Comparison of ENCODE assay signal across 1 cellular context in the genomic region with DNA sequence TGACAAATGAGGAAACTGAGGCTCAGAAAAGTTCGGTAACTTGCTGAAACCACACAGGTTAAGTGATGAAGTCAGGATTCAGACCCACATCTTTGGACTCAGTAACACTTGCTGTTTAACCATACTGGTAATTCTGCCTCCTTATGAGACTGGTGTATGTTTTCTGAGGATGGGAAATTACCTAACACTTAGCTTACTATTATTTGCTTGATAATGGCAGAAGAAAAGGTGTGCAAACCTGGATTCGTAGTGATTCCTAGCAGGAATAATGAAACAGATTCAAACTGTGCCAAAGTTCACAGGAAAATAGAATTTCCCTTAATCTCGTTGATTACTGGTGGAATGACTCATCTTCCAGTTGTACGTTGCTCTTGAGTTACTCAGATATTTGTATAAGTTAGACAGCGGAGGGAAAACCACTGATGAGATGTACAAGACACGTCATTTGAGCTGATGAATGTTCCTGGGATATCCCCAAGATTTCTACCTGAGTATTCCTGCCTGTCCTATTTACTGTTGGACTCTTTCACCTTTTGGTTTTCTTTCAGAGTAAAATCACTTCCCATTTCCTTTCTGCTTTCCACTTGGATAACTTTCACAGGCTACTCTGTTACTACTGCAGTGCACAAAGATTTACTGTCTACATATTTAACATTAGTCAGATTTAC.
A peak's percentile ranks its signal among the peaks of the same experiment; 100 is the strongest.
TF ChIP-seq lines count a peak whose summit lies in the region.

No MANE protein-coding gene starts in this region.

TF ChIP-seq in HepG2, 621 proteins besides CTCF, POLR2A, EP300 and RAD21 (continued from another document and continues in another):
- TF ChIP-seq SRSF9 (IDR thresholded peaks at IDR 0.05; ENCODE audit: borderline replicate concordance, insufficient read depth, low read depth, low read length, poor library complexity, severe bottlenecking) (no peak), ZNF142 (CRISPR knock-in tag; IDR thresholded peaks at IDR 0.05) (no peak), ZNF292 (CRISPR knock-in tag; IDR thresholded peaks at IDR 0.05; ENCODE audit: borderline replicate concordance, low read depth) (peak; percentile 50; the same call in 1 of the 2 replicates), ZNF607 (CRISPR knock-in tag; IDR thresholded peaks at IDR 0.05; ENCODE audit: borderline replicate concordance) (no peak), ZNF678 (CRISPR knock-in tag; IDR thresholded peaks at IDR 0.05) (no peak), ZZZ3 (CRISPR knock-in tag; IDR thresholded peaks at IDR 0.05; ENCODE audit: borderline replicate concordance) (no peak), ZNF224 (CRISPR knock-in tag; IDR thresholded peaks at IDR 0.05) (no peak), SRY (CRISPR knock-in tag; IDR thresholded peaks at IDR 0.05) (no peak), ZNF850 (CRISPR knock-in tag; conservative IDR thresholded peaks at IDR 0.05) (no peak), MTF2 (CRISPR knock-in tag; IDR thresholded peaks at IDR 0.05; ENCODE audit: borderline replicate concordance) (no peak), MNT (IDR thresholded peaks at IDR 0.05) (no peak), RBM22 (optimal IDR thresholded peaks at IDR 0.05; ENCODE audit: low read length) (no peak), AGO2 (optimal IDR thresholded peaks at IDR 0.05; ENCODE audit: low read depth, low read length) (no peak), ZNF564 (CRISPR knock-in tag; IDR thresholded peaks at IDR 0.05) (no peak), WIZ (CRISPR knock-in tag; IDR thresholded peaks at IDR 0.05) (no peak), ZSCAN21 (CRISPR knock-in tag; IDR thresholded peaks at IDR 0.05; ENCODE audit: borderline replicate concordance) (0 out of 2 replicates have a peak, but pooled peaks have one; percentile 37), ZNF24 (IDR thresholded peaks at IDR 0.05) (no peak), ZNF569 (CRISPR knock-in tag; IDR thresholded peaks at IDR 0.05; ENCODE audit: borderline replicate concordance) (no peak), ZNF331 (CRISPR knock-in tag; IDR thresholded peaks at IDR 0.05) (peak; percentile 68), TRIM24 (CRISPR knock-in tag; IDR thresholded peaks at IDR 0.05) (no peak), GABPB1 (CRISPR knock-in tag; IDR thresholded peaks at IDR 0.05) (0 out of 2 replicates have a peak, but pooled peaks have one; percentile 17), ZNF207 (IDR thresholded peaks at IDR 0.05; ENCODE audit: borderline replicate concordance) (no peak), MAZ (IDR thresholded peaks at IDR 0.05; ENCODE audit: borderline replicate concordance, low read depth, low read length) (no peak), MAZ (CRISPR knock-in tag; IDR thresholded peaks at IDR 0.05; ENCODE audit: low read depth) (no peak), ZNF775 (CRISPR knock-in tag; IDR thresholded peaks at IDR 0.05; ENCODE audit: borderline replicate concordance) (no peak), ZNF501 (CRISPR knock-in tag; IDR thresholded peaks at IDR 0.05) (no peak), CREB1 (IDR thresholded peaks at IDR 0.05) (peak; percentile 85), CREB1 (CRISPR knock-in tag; IDR thresholded peaks at IDR 0.05) (no peak; the same call in 1 of the 2 replicates), ZNF891 (CRISPR knock-in tag; IDR thresholded peaks at IDR 0.05) (no peak), RFXAP (CRISPR knock-in tag; IDR thresholded peaks at IDR 0.05; ENCODE audit: borderline replicate concordance) (no peak)
- TF ChIP-seq, protein P1, sequence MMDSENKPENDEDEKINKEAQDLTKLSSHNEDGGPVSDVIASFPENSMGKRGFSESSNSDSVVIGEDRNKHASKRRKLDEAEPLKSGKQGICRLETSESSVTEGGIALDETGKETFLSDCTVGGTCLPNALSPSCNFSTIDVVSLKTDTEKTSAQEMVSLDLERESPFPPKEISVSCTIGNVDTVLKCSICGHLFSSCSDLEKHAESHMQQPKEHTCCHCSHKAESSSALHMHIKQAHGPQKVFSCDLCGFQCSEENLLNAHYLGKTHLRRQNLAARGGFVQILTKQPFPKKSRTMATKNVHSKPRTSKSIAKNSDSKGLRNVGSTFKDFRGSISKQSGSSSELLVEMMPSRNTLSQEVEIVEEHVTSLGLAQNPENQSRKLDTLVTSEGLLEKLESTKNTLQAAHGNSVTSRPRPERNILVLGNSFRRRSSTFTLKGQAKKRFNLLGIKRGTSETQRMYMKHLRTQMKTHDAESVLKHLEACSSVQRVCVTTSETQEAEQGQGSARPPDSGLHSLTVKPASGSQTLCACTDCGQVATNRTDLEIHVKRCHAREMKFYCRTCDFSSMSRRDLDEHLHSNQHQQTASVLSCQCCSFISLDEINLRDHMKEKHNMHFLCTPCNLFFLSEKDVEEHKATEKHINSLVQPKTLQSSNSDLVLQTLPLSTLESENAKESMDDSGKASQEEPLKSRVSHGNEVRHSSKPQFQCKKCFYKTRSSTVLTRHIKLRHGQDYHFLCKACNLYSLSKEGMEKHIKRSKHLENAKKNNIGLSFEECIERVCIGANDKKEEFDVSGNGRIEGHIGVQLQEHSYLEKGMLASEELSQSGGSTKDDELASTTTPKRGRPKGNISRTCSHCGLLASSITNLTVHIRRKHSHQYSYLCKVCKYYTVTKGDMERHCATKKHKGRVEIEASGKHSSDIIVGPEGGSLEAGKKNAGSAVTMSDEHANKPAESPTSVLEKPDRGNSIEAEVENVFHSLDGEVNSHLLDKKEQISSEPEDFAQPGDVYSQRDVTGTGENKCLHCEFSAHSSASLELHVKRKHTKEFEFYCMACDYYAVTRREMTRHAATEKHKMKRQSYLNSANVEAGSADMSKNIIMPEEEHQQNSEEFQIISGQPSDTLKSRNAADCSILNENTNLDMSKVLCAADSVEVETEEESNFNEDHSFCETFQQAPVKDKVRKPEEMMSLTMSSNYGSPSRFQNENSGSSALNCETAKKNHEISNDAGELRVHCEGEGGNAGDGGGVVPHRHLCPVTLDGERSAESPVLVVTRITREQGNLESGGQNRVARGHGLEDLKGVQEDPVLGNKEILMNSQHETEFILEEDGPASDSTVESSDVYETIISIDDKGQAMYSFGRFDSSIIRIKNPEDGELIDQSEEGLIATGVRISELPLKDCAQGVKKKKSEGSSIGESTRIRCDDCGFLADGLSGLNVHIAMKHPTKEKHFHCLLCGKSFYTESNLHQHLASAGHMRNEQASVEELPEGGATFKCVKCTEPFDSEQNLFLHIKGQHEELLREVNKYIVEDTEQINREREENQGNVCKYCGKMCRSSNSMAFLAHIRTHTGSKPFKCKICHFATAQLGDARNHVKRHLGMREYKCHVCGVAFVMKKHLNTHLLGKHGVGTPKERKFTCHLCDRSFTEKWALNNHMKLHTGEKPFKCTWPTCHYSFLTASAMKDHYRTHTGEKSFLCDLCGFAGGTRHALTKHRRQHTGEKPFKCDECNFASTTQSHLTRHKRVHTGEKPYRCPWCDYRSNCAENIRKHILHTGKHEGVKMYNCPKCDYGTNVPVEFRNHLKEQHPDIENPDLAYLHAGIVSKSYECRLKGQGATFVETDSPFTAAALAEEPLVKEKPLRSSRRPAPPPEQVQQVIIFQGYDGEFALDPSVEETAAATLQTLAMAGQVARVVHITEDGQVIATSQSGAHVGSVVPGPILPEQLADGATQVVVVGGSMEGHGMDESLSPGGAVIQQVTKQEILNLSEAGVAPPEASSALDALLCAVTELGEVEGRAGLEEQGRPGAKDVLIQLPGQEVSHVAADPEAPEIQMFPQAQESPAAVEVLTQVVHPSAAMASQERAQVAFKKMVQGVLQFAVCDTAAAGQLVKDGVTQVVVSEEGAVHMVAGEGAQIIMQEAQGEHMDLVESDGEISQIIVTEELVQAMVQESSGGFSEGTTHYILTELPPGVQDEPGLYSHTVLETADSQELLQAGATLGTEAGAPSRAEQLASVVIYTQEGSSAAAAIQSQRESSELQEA (CRISPR knock-in tag; IDR thresholded peaks at IDR 0.05; ENCODE audit: not compliant biosample characterization) = no peak
- TF ChIP-seq, protein P2, sequence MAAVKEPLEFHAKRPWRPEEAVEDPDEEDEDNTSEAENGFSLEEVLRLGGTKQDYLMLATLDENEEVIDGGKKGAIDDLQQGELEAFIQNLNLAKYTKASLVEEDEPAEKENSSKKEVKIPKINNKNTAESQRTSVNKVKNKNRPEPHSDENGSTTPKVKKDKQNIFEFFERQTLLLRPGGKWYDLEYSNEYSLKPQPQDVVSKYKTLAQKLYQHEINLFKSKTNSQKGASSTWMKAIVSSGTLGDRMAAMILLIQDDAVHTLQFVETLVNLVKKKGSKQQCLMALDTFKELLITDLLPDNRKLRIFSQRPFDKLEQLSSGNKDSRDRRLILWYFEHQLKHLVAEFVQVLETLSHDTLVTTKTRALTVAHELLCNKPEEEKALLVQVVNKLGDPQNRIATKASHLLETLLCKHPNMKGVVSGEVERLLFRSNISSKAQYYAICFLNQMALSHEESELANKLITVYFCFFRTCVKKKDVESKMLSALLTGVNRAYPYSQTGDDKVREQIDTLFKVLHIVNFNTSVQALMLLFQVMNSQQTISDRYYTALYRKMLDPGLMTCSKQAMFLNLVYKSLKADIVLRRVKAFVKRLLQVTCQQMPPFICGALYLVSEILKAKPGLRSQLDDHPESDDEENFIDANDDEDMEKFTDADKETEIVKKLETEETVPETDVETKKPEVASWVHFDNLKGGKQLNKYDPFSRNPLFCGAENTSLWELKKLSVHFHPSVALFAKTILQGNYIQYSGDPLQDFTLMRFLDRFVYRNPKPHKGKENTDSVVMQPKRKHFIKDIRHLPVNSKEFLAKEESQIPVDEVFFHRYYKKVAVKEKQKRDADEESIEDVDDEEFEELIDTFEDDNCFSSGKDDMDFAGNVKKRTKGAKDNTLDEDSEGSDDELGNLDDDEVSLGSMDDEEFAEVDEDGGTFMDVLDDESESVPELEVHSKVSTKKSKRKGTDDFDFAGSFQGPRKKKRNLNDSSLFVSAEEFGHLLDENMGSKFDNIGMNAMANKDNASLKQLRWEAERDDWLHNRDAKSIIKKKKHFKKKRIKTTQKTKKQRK (IDR thresholded peaks at IDR 0.05; ENCODE audit: low read length) = no peak
- TF ChIP-seq, protein P3, sequence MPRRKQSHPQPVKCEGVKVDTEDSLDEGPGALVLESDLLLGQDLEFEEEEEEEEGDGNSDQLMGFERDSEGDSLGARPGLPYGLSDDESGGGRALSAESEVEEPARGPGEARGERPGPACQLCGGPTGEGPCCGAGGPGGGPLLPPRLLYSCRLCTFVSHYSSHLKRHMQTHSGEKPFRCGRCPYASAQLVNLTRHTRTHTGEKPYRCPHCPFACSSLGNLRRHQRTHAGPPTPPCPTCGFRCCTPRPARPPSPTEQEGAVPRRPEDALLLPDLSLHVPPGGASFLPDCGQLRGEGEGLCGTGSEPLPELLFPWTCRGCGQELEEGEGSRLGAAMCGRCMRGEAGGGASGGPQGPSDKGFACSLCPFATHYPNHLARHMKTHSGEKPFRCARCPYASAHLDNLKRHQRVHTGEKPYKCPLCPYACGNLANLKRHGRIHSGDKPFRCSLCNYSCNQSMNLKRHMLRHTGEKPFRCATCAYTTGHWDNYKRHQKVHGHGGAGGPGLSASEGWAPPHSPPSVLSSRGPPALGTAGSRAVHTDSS (CRISPR knock-in tag; conservative IDR thresholded peaks at IDR 0.05) = no peak
